8 cellular contexts compared by ENCODE assay signal in the genomic region with DNA sequence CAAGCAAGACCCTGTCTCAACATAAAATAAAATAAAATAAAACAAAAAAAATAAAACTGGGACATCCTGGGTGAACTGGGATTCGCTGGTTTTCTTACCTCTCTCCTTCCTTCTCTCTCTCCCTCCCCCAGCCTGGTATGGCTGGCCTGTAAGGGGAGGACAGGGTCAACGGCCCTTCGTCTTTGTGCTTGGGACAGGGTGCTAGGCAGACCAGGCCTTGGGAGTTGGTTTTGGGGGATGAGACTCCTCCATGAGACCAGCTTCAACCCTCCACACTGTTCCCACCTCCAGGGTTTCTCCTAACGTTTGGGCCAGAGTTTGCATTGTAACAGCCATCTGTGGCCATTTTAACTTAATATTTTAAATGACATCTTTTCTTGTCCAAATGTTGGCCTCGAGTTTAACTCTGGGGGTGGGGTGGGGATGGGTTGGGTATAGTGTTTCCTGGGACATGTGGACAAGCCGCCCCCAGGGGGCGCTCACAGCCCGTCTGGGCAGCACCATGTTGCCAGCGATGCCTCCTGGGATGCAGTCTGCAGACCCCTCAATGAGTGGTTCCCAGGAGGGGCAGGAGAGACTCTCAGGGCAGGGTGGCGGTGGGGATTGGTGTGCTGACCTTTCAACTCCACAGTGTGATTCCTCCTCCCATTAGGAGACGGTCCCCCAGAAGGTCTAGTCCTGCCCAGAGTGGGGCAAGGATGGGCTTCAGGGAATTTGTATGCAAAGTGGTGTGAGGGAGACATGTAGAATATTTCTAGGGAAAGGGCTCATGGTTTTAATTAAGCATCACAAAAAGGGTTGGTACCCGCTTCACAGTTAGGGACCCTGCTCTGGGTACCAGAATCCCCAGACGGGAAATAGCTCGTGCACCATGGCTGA. TPM values are rescaled to one million over a fixed set of nuclear protein-coding genes. Genes with fewer than 3 reads are reported as not detected.
A peak's percentile ranks its signal among the peaks of the same experiment; 100 is the strongest.
DNase-seq lines count a peak whose midpoint lies in the region; ATAC-seq, FAIRE-seq and TF ChIP-seq lines count a peak whose summit lies in the region.

No MANE protein-coding gene starts in this region.

- peak; percentile 49 for DNase-seq in COLO668 (lab: John Stamatoyannopoulos, UW; ENCODE audit: unreplicated experiment)
- peak; percentile 71 for DNase-seq in HTR-8/SVneo (ENCODE audit: insufficient read length, low spot score)
- peak; percentile 75 for DNase-seq in SK-N-DZ (ENCODE audit: low spot score)
- peak; percentile 12 to 54 (median 38) for DNase-seq in activated naive CD4-positive, alpha-beta T cell (lab: John Stamatoyannopoulos, UW)
- DNase-seq in Right ventricle myocardium superior = peak; percentile 77
- peak; percentile 73 for DNase-seq in sigmoid colon
- no peak for DNase-seq in NCI-H146 (lab: John Stamatoyannopoulos, UW)

- peak; percentile 59 to 80 (median 64) for TF ChIP-seq CTCF in sigmoid colon (IDR thresholded peaks at IDR 0.05)

- H3K9me3 ChIP-seq in sigmoid colon = no peaks in the 10 kb centered on the region

- FAIRE-seq in HTR-8/SVneo (lab: Jason Lieb, UNC) = no peak

- no peak for TF ChIP-seq EP300 in sigmoid colon (IDR thresholded peaks at IDR 0.05)

- H3K27me3 ChIP-seq in sigmoid colon = no peaks in the 10 kb centered on the region

- no peaks in the 10 kb centered on the region for H3K4me1 ChIP-seq in sigmoid colon

- no peak for TF ChIP-seq POLR2A in sigmoid colon (IDR thresholded peaks at IDR 0.05)

- WGBS in sigmoid colon, 2 donors = 37 to 44% methylated on average over 14 of the region's 14 CpGs

- ATAC-seq in Right ventricle myocardium superior (ENCODE audit: poor library complexity) (peak; percentile 87), GM18511 (IDR thresholded peaks at IDR 0.05; ENCODE audit: unreplicated experiment) (no peak)

- no peak overlapping the region for H3K4me3 ChIP-seq in sigmoid colon

- intact Hi-C loops in Right ventricle myocardium superior (cut with DNase I) = loop anchor here (5.0 kb wide), 2 partner anchors 169 to 249 kb away; no protein-coding TSS in a partner anchor
- intact Hi-C loops in sigmoid colon (cut with DNase I) = loop anchor here (1.0 kb wide), 2 partner anchors 171 to 248 kb away; no protein-coding TSS in a partner anchor

- H3K27ac ChIP-seq in sigmoid colon = no peak overlapping the region

- no peaks in the 10 kb centered on the region for H3K36me3 ChIP-seq in sigmoid colon

RNA-seq across cellular contexts. Expression of a gene that starts 37.7 kb away (rescaled TPM):
- polyA plus RNA-seq in SK-N-DZ (2014; cell fraction: cytosol; rRNA removed) = 0.18 TPM in 1 of 2 replicates, not detected in the other
- polyA plus RNA-seq in SK-N-DZ (2014; cell fraction: nucleus; rRNA removed) = 0.08 TPM in 1 of 2 replicates, not detected in the other
- not detected for total RNA-seq in Right ventricle myocardium superior
- total RNA-seq in sigmoid colon = not detected
- under 1 TPM in 1 of 3 donors, not detected in 2; 0.01 TPM for polyA plus RNA-seq in sigmoid colon
